In genomic region chr2:10178751-10179150, GRCh38 we compare ENCODE assay signal across 34 cellular contexts.
"Had no signal": no experiment of that assay in that cellular context is flagged by ENCODE, and none has a peak within 500 bp of the region (broad histone marks: within the 10 kb centered on the region; RNA-seq: fewer than 3 reads in every experiment).

No MANE protein-coding gene starts in this region.

- H3K27me3 ChIP-seq: MG63 had no signal

- H3K4me2 ChIP-seq: KMS-11 had no signal

- H3K27ac ChIP-seq: KMS-11 had no signal

- H3K9me3 ChIP-seq: MG63 had no signal

- H3K9ac ChIP-seq: KMS-11 had no signal

- DNase-seq: Karpas-422, Kasumi-1, KG1, MG63, MM.1S, MV-4-11, NCI-H1048, NCI-H1092, NCI-H1092 treated with DMSO at 0.1 percent for 48 hours, NCI-H1105, NCI-H1105 treated with DMSO at 0.1 percent for 48 hours, NCI-H1417, NCI-H1417 treated with DMSO at 0.1 percent for 48 hours, NCI-H1436, NCI-H1436 treated with DMSO at 0.1 percent for 48 hours, NCI-H146, NCI-H1694, NCI-H1694 treated with DMSO at 0.1 percent for 48 hours, NCI-H187, NCI-H187 treated with DMSO at 0.1 percent for 48 hours, NCI-H1930, NCI-H2029, NCI-H2029 treated with DMSO at 0.1 percent for 48 hours, NCI-H2081, NCI-H2081 treated with DMSO at 0.1 percent for 48 hours, NCI-H2107, NCI-H2171, NCI-H2171 treated with DMSO at 0.1 percent for 48 hours, NCI-H2227 treated with DMSO at 0.1 percent for 48 hours, NCI-H226, NCI-H345, NCI-H446, NCI-H446 treated with DMSO at 0.1 percent for 48 hours had no signal

- H3K4me3 ChIP-seq: MG63 had no signal
